Comparison of ENCODE assay signal across 25 cellular contexts in genomic region chr12:45959025-45959424, GRCh38. TPM values are rescaled to one million over a fixed set of nuclear protein-coding genes. Genes with fewer than 3 reads are reported as not detected.
DNase-seq lines count a peak whose midpoint lies in the region; ATAC-seq and TF ChIP-seq lines count a peak whose summit lies in the region.
"Had no signal": no experiment of that assay in that cellular context is flagged by ENCODE, and none has a peak within 500 bp of the region (broad histone marks: within the 10 kb centered on the region; RNA-seq: fewer than 3 reads in every experiment).

No MANE protein-coding gene starts in this region.

- TF ChIP-seq CTCF in left ventricle myocardium inferior (IDR thresholded peaks at IDR 0.05; ENCODE audit: borderline replicate concordance) (no peak), chondrocyte (IDR thresholded peaks at IDR 0.05) (no peak), progenitor cell of endocrine pancreas (IDR thresholded peaks at IDR 0.05; ENCODE audit: unreplicated experiment) (no peak)

- peak overlapping the region; percentile 13 for H3K27ac ChIP-seq in left ventricle myocardium inferior (replicated peaks)
- H3K27ac ChIP-seq: 22Rv1; A549; BLaER1 treated with 17β-estradiol and CSF1 and Interleukin-3, amounts not matched to agents 10 nM and 100 nM; C4-2B had no signal

- H3K36me3 Mint-ChIP-seq in chondrocyte (ENCODE audit: low read depth) (peaks cover 17% of the 10 kb centered on the region), progenitor cell of endocrine pancreas (ENCODE audit: insufficient read depth) (peaks cover 22% of the 10 kb centered on the region)

- no peaks in the 10 kb centered on the region for H3K9me3 ChIP-seq in left ventricle myocardium inferior (replicated peaks)
- H3K9me3 ChIP-seq: Caco-2 had no signal

- H3K4me3 Mint-ChIP-seq in chondrocyte (ENCODE audit: unreplicated experiment), result no peak overlapping the region
- H3K4me3 Mint-ChIP-seq in progenitor cell of endocrine pancreas (ENCODE audit: low read depth), result no peak overlapping the region
- H3K4me3 Mint-ChIP-seq: B cell; CD4-positive, alpha-beta T cell; CD8-positive, alpha-beta T cell had no signal

- H3K4me1 Mint-ChIP-seq in chondrocyte (ENCODE audit: low read depth), result peaks cover 40% of the 10 kb centered on the region
- H3K4me1 Mint-ChIP-seq in progenitor cell of endocrine pancreas (ENCODE audit: low read depth), result peaks cover 6% of the 10 kb centered on the region

- ATAC-seq in Right ventricle myocardium inferior, result no peak
- ATAC-seq in HG03442 (IDR thresholded peaks at IDR 0.05; ENCODE audit: unreplicated experiment), result no peak
- ATAC-seq: A549; CD8-positive, alpha-beta T cell; GM12878 had no signal

- peaks cover 27% of the 10 kb centered on the region for H3K36me3 ChIP-seq in left ventricle myocardium inferior

- peaks cover 53% of the 10 kb centered on the region for H3K4me1 ChIP-seq in left ventricle myocardium inferior
- H3K4me1 ChIP-seq: A549; BLaER1 treated with 17β-estradiol and CSF1 and Interleukin-3, amounts not matched to agents 10 nM and 100 nM had no signal

- H3K27ac Mint-ChIP-seq in chondrocyte (ENCODE audit: unreplicated experiment) (peak overlapping the region; percentile 66), progenitor cell of endocrine pancreas (peak overlapping the region; percentile 33)
- H3K27ac Mint-ChIP-seq: B cell; CD4-positive, alpha-beta T cell; CD8-positive, alpha-beta T cell had no signal

- H3K9me3 Mint-ChIP-seq in chondrocyte (ENCODE audit: low read depth) (peaks cover 6% of the 10 kb centered on the region), progenitor cell of endocrine pancreas (ENCODE audit: low read depth) (peaks cover 3% of the 10 kb centered on the region)
- H3K9me3 Mint-ChIP-seq: CD4-positive, alpha-beta T cell had no signal

- intact Hi-C loops in left ventricle myocardium inferior (cut with micrococcal nuclease), result no loop called here
- intact Hi-C loops in Right ventricle myocardium inferior (cut with DNase I), result no loop called here

- DNase-seq in NCI-H82 (lab: John Stamatoyannopoulos, UW) (peak; percentile 9), NCI-H82 treated with DMSO at 0.1 percent for 48 hours (lab: John Stamatoyannopoulos, UW; ENCODE audit: unreplicated experiment) (no peak), left ventricle myocardium inferior (no peak), Right ventricle myocardium inferior (ENCODE audit: missing footprints) (no peak), chondrocyte (ENCODE audit: low spot score) (no peak), progenitor cell of endocrine pancreas (ENCODE audit: low spot score, unreplicated experiment) (no peak), NCI-H1092 (lab: John Stamatoyannopoulos, UW) (no peak)
- DNase-seq: AML-193; Caco-2; CD4-positive, alpha-beta T cell; CD8-positive, alpha-beta T cell; DMS 273 treated with DMSO at 0.1 percent for 48 hours; DMS153; DMS53; DMS79; DND-41; EL; GDM1 had no signal

- H3K27me3 ChIP-seq in left ventricle myocardium inferior (ENCODE audit: low read depth), result no peaks in the 10 kb centered on the region
- H3K27me3 ChIP-seq: BLaER1 treated with 17β-estradiol and CSF1 and Interleukin-3, amounts not matched to agents 10 nM and 100 nM had no signal

- H3K27me3 Mint-ChIP-seq in chondrocyte (ENCODE audit: low read depth) (no peaks in the 10 kb centered on the region), progenitor cell of endocrine pancreas (no peaks in the 10 kb centered on the region)
- H3K27me3 Mint-ChIP-seq: B cell; CD4-positive, alpha-beta T cell had no signal

- no peak overlapping the region for H3K4me3 ChIP-seq in left ventricle myocardium inferior
- H3K4me3 ChIP-seq: A549; BLaER1 treated with 17β-estradiol and CSF1 and Interleukin-3, amounts not matched to agents 10 nM and 100 nM; GM12878 had no signal

RNA-seq across cellular contexts. Expression of gene SCAF11, which starts 31.3 kb away (rescaled TPM):
- 90.7 TPM for total RNA-seq in left ventricle myocardium inferior
- 76.6 TPM for total RNA-seq in Right ventricle myocardium inferior
- 88.1 to 141 TPM (median 93.3 TPM) in 3 replicates for total RNA-seq in chondrocyte
- total RNA-seq in progenitor cell of endocrine pancreas, result 104 and 113 TPM in 2 replicates
